Comparison of ENCODE assay signal across 17 cellular contexts in the genomic region with DNA sequence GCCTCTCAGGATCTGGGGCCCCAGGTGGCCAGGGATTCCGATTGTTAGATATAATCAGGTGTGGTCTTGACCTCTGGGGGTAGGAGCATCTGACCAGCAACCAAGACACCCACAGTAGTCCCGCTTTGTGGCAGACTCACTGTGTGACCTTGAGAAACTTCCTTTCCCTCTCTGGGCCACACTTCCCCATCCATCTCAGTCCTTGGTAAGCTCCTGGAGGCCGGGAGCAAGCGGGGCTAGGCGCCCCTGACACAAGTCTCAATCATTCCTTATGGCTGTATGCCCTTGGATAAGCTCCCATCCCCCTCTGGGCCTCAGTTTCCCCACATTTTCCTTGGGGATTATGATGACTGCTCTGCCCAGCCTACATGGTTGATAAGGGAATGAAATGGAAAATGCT. TPM values are rescaled to one million over a fixed set of nuclear protein-coding genes. Genes with fewer than 3 reads are reported as not detected.
DNase-seq lines count a peak whose midpoint lies in the region; ATAC-seq, FAIRE-seq and TF ChIP-seq lines count a peak whose summit lies in the region.
"Had no signal": no experiment of that assay in that cellular context is flagged by ENCODE, and none has a peak within 500 bp of the region (broad histone marks: within the 10 kb centered on the region; RNA-seq: fewer than 3 reads in every experiment).

No MANE protein-coding gene starts in this region.

- H4K20me1 ChIP-seq in BLaER1 treated with 17β-estradiol and CSF1 and Interleukin-3, amounts not matched to agents 10 nM and 100 nM = peaks cover 8 to 61% (median 17%) of the 10 kb centered on the region in 11 experiments; a peak in 15 of 22 replicates
- H4K20me1 ChIP-seq in H1 (replicated peaks in 1 of 2; ENCODE audit: control insufficient read depth in 1 of 2, insufficient read depth in 2 of 2, low read length in 2 of 2) = peaks cover 0 to 1% of the 10 kb centered on the region in 2 experiments

- no peak overlapping the region for H2BK5ac ChIP-seq in H1 (ENCODE audit: low read depth, low read length)

- no peak overlapping the region for H2AK5ac ChIP-seq in H1 (ENCODE audit: low read depth, low read length)

- peaks cover 34 to 52% (median 42%) of the 10 kb centered on the region in 10 experiments for H3K4me1 ChIP-seq in BLaER1 treated with 17β-estradiol and CSF1 and Interleukin-3, amounts not matched to agents 10 nM and 100 nM
- H3K4me1 ChIP-seq in H1 (replicated peaks in 1 of 4; ENCODE audit: control insufficient read depth in 3 of 4, insufficient read depth in 4 of 4, low read length in 3 of 4) = peaks cover 0 to 13% (median 4%) of the 10 kb centered on the region in 4 experiments; a peak in 4 of 7 replicates
- H3K4me1 ChIP-seq: SJCRH30 had no signal

- 90% methylated on average over 5 of the region's 5 CpGs; no CpG with 5 or more reads in 1 of the 2 experiments for WGBS in H1 (ENCODE audit: extremely low coverage in 1 of 2, insufficient coverage in 1 of 2, insufficient read length in 1 of 2, insufficient replicate concordance in 2 of 2, low coverage in 1 of 2, low lambda C conversion rate in 2 of 2, missing lambda C conversion rate in 1 of 2), 2 experiments

- no peak for TF ChIP-seq RAD21 in H1 (IDR thresholded peaks at IDR 0.05 in 1 of 2, conservative IDR thresholded peaks at IDR 0.05 in 1 of 2; ENCODE audit: low read depth in 2 of 2, low read length in 2 of 2)

- H3K9ac ChIP-seq in BLaER1 treated with 17β-estradiol and CSF1 and Interleukin-3, amounts not matched to agents 10 nM and 100 nM = no peak overlapping the region
- H3K9ac ChIP-seq in H1 (replicated peaks in 1 of 4; ENCODE audit: extremely low read depth in 1 of 4, low read depth in 3 of 4, low read length in 3 of 4) = no peak overlapping the region

- H3K27me3 Mint-ChIP-seq in osteocyte (ENCODE audit: unreplicated experiment) = no peaks in the 10 kb centered on the region
- H3K27me3 Mint-ChIP-seq: CD4-positive, CD25-positive, alpha-beta regulatory T cell; IgD-negative memory B cell had no signal

- peak overlapping the region in 7 of 11 experiments; percentile 8 to 70 (median 33); a peak in 8 of 22 replicates for H3K4me2 ChIP-seq in BLaER1 treated with 17β-estradiol and CSF1 and Interleukin-3, amounts not matched to agents 10 nM and 100 nM
- H3K4me2 ChIP-seq in H1 (ENCODE audit: insufficient read depth in 1 of 2, low read depth in 2 of 2, low read length in 2 of 2) = no peak overlapping the region

- peaks cover 32% of the 10 kb centered on the region for H3K4me1 Mint-ChIP-seq in osteocyte (ENCODE audit: unreplicated experiment)
- H3K4me1 Mint-ChIP-seq: IgD-negative memory B cell had no signal

- H3K36me3 Mint-ChIP-seq in osteocyte (ENCODE audit: unreplicated experiment) = peaks cover 9% of the 10 kb centered on the region
- H3K36me3 Mint-ChIP-seq: IgD-negative memory B cell had no signal

- H3K36me3 ChIP-seq in BLaER1 treated with 17β-estradiol and CSF1 and Interleukin-3, amounts not matched to agents 10 nM and 100 nM = peaks cover 34 to 65% (median 49%) of the 10 kb centered on the region in 11 experiments
- H3K36me3 ChIP-seq in H1 (ENCODE audit: control insufficient read depth in 2 of 4, insufficient read depth in 4 of 4, low read length in 3 of 4) = no peaks in the 10 kb centered on the region
- H3K36me3 ChIP-seq: SJCRH30 had no signal

- no peak overlapping the region for H3K27ac ChIP-seq in BLaER1 treated with 17β-estradiol and CSF1 and Interleukin-3, amounts not matched to agents 10 nM and 100 nM
- peak overlapping the region; percentile 87 for H3K27ac ChIP-seq in angular gyrus (ENCODE audit: low read depth, low read length)
- no peak overlapping the region for H3K27ac ChIP-seq in H1 (ENCODE audit: low read depth, low read length)
- H3K27ac ChIP-seq: SJCRH30 had no signal

- TF ChIP-seq POLR2A in H1 (IDR thresholded peaks at IDR 0.05; ENCODE audit: control extremely low read depth in 1 of 2, low read depth in 2 of 2, low read length in 2 of 2) = no peak

- CTCF ChIA-PET in H1 (lab: Charles Lee; ENCODE audit: partially characterized antibody) = interaction anchor here (1.1 to 1.3 kb wide), 3 partner anchors 13 to 30 kb away, joined by 3 read pairs; no protein-coding TSS in a partner anchor

- H3K23me2 ChIP-seq in H1 (ENCODE audit: low read depth, low read length) = peaks cover 2% of the 10 kb centered on the region; the same call in 1 of the 2 replicates

- H3K9me3 ChIP-seq in BLaER1 treated with 17β-estradiol and CSF1 and Interleukin-3, amounts not matched to agents 10 nM and 100 nM (replicated peaks in 1 of 11) = no peaks in the 10 kb centered on the region
- no peaks in the 10 kb centered on the region for H3K9me3 ChIP-seq in H1 (ENCODE audit: insufficient read depth in 2 of 2, low read depth in 1 of 2, low read length in 1 of 2)
- H3K9me3 ChIP-seq: SJCRH30 had no signal

- H3K27me3 ChIP-seq in BLaER1 treated with 17β-estradiol and CSF1 and Interleukin-3, amounts not matched to agents 10 nM and 100 nM = no peaks in the 10 kb centered on the region
- H3K27me3 ChIP-seq in H1 (replicated peaks in 1 of 4; ENCODE audit: control insufficient read depth in 3 of 4, extremely low read depth in 1 of 4, insufficient read depth in 3 of 4, low read length in 3 of 4) = no peaks in the 10 kb centered on the region
- H3K27me3 ChIP-seq: SJCRH30 had no signal

- TF ChIP-seq CTCF in H1 (IDR thresholded peaks at IDR 0.05; ENCODE audit: control extremely low read depth in 1 of 3, insufficient read depth in 1 of 3, low read depth in 1 of 3, low read length in 3 of 3) (no peak), osteocyte (IDR thresholded peaks at IDR 0.05) (no peak)

- no peak for FAIRE-seq in H1 (lab: Jason Lieb, UNC)

- H3K4ac ChIP-seq in H1 (replicated peaks; ENCODE audit: insufficient read length, low read depth, low read length) = no peak overlapping the region

- no peak overlapping the region for H4K8ac ChIP-seq in H1 (ENCODE audit: extremely low read depth, insufficient read depth, low read length)

- no peak overlapping the region for H4K91ac ChIP-seq in H1 (replicated peaks; ENCODE audit: insufficient read length, low read length)

- no peak overlapping the region for H3K18ac ChIP-seq in H1 (ENCODE audit: extremely low read depth, low read length)

- DNase-seq in H1 (ENCODE audit: low read depth in 1 of 2, low spot score in 2 of 2) (no peak), osteocyte (ENCODE audit: extremely low spot score, unreplicated experiment) (no peak)
- DNase-seq in activated naive CD4-positive, alpha-beta T cell treated with Interleukin-2 at 50 U/mL for 16 hours = no peak
- DNase-seq: CD4-positive, CD25-positive, alpha-beta regulatory T cell; H7; NCI-H1048; NCI-H1417 treated with DMSO at 0.1 percent for 48 hours; NCI-H187; NCI-H748 treated with DMSO at 0.1 percent for 48 hours; SJCRH30 had no signal

- H4K5ac ChIP-seq in H1 (ENCODE audit: insufficient read length, low read depth, low read length) = no peak overlapping the region

- ATAC-seq in HG02571 (IDR thresholded peaks at IDR 0.05; ENCODE audit: unreplicated experiment) (no peak), GM21528 (IDR thresholded peaks at IDR 0.05; ENCODE audit: low FRiP score, unreplicated experiment) (no peak), HG03039 (IDR thresholded peaks at IDR 0.05; ENCODE audit: unreplicated experiment) (no peak)

- H2BK120ac ChIP-seq in H1 (replicated peaks; ENCODE audit: low read depth, low read length) = no peak overlapping the region

- H3K14ac ChIP-seq in H1 (ENCODE audit: insufficient read length) = no peak overlapping the region

- H2BK20ac ChIP-seq in H1 (ENCODE audit: low read length) = no peak overlapping the region

- no peaks in the 10 kb centered on the region for H3K79me2 ChIP-seq in H1 (ENCODE audit: control insufficient read depth in 1 of 2, insufficient read depth in 2 of 2, low read length in 2 of 2)

- no peaks in the 10 kb centered on the region; the same call in 1 of the 2 replicates for H3K79me1 ChIP-seq in H1 (ENCODE audit: low read depth, low read length)

- H2BK15ac ChIP-seq in H1 (ENCODE audit: low read length) = no peak overlapping the region

- no peak overlapping the region for H2AFZ ChIP-seq in H1 (ENCODE audit: low read length)

- no peak overlapping the region for H2BK12ac ChIP-seq in H1 (ENCODE audit: low read depth, low read length)

- no peak overlapping the region for H3K4me3 Mint-ChIP-seq in osteocyte (ENCODE audit: unreplicated experiment)
- H3K4me3 Mint-ChIP-seq: CD4-positive, CD25-positive, alpha-beta regulatory T cell; HFFc6; IgD-negative memory B cell had no signal

- TF ChIP-seq EP300 in H1 (IDR thresholded peaks at IDR 0.05; ENCODE audit: borderline replicate concordance in 1 of 2, low read depth in 2 of 2, low read length in 2 of 2) = no peak

- no peak overlapping the region for H3K23ac ChIP-seq in H1 (ENCODE audit: insufficient read length)

- H3K56ac ChIP-seq in H1 (replicated peaks; ENCODE audit: insufficient read length, low read depth, low read length) = no peak overlapping the region

- H3K4me3 ChIP-seq in BLaER1 treated with 17β-estradiol and CSF1 and Interleukin-3, amounts not matched to agents 10 nM and 100 nM = no peak overlapping the region
- no peak overlapping the region for H3K4me3 ChIP-seq in H1 (ENCODE audit: extremely low read depth in 1 of 4, insufficient read depth in 2 of 4, low read depth in 3 of 4, low read length in 4 of 4)
- H3K4me3 ChIP-seq: SJCRH30 had no signal

- H3K9me3 Mint-ChIP-seq in osteocyte (ENCODE audit: unreplicated experiment) = no peaks in the 10 kb centered on the region
- H3K9me3 Mint-ChIP-seq: CD4-positive, CD25-positive, alpha-beta regulatory T cell; HFFc6; IgD-negative memory B cell had no signal

- H3K27ac Mint-ChIP-seq in osteocyte (ENCODE audit: unreplicated experiment) = peak overlapping the region; percentile 64
- H3K27ac Mint-ChIP-seq: HFFc6, IgD-negative memory B cell had no signal

- POLR2A ChIA-PET in H1 (lab: Charles Lee; ENCODE audit: partially characterized antibody) = interaction anchor here (1.4 to 1.5 kb wide), 2 partner anchors 8 to 36 kb away, joined by 3 to 4 read pairs; no protein-coding TSS in a partner anchor

TF ChIP-seq in H1, 55 proteins besides CTCF, POLR2A, EP300 and RAD21:
- TF ChIP-seq POLR2AphosphoS5 (IDR thresholded peaks at IDR 0.05; ENCODE audit: low read depth, low read length) (no peak), KDM1A (IDR thresholded peaks at IDR 0.05; ENCODE audit: borderline replicate concordance, low read length) (peak; percentile 19; the same call in 1 of the 2 replicates)

RNA-seq across cellular contexts. Expression of a gene that starts 21.3 kb away (rescaled TPM):
- 10.6 and 11.6 TPM in 2 replicates for total RNA-seq in H1 (2021; fragmentation: NEBNext Ultra II Directional; extraction: Animal tissue kit (Norgen Biotek cat#: 25700))
- 38.0 and 39.5 TPM in 2 replicates for polyA plus RNA-seq in H1 (2011; rRNA removed)
- 23.2 TPM for polyA plus RNA-seq in H1 (2011; cell fraction: cytosol; rRNA removed)
- 22.3 TPM for polyA plus RNA-seq in H1 (2011; cell fraction: nucleus; rRNA removed)
- polyA plus RNA-seq in H1 (2012, experiment 1 of 2) = 11.1 to 18.8 TPM (median 16.3 TPM) in 4 replicates
- polyA plus RNA-seq in H1 (2012, experiment 2 of 2) = 20.5 TPM
- polyA plus RNA-seq in H1 (2013, experiment 1 of 2) = 26.2 TPM
- 24.6 TPM for polyA plus RNA-seq in H1 (2013, experiment 2 of 2)
- 16.1 and 18.7 TPM in 2 replicates for polyA minus RNA-seq in H1 (2011; rRNA and poly(A)+ RNA removed)
- polyA minus RNA-seq in H1 (2011; cell fraction: cytosol; rRNA and poly(A)+ RNA removed) = 11.2 TPM
- polyA minus RNA-seq in H1 (2011; cell fraction: nucleus; rRNA and poly(A)+ RNA removed) = 9.8 TPM
- 33.7 and 33.9 TPM in 2 replicates for total RNA-seq in osteocyte

Comparison
In these comparisons a context has a peak if more than half of its experiments do, and no peak if none do; other contexts are left out.
1. H3K4me2 ChIP-seq: peak in BLaER1 treated with 17β-estradiol and CSF1 and Interleukin-3, amounts not matched to agents 10 nM and 100 nM (7 of 11); none in H1 (0 of 2).